8 cellular contexts compared by ENCODE assay signal in the genomic region with DNA sequence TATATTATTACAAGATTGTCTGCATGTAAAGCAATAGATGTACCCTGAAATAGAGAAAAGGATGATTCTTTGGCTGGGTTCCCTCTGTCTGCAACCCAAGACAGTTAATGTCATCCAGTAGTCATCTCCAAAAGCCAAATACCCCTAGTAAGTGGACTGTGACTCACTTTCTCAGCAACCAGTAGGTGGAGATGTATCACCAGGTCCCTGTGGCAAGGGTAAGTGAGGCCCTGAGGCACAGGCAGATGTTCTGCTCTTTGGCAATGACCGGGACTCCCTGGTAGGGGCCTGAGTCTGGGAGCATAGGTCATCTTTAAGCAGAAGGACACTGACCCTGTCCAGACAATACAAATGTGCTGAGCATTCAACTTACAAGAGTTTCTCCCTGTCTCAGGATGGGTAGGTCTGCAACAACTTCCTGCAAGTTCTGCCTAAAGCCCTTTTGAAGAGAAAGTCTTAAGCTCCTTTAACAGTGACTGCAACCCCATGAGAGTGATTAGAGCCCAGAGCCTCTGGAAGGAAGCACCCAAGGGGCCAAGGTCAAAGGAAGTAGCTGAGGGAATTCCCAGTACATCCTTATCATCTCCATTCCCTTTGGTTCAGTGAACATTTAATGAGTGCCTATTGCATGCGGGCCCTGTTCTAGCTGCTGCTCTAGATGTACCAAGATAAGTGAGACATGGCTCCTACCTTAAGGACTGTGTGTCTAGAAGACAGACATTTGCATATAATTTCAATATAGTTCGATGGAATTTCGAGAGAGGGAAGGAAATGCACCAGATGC. TPM values are rescaled to one million over a fixed set of nuclear protein-coding genes. Genes with fewer than 3 reads are reported as not detected.
DNase-seq lines count a peak whose midpoint lies in the region; ATAC-seq and TF ChIP-seq lines count a peak whose summit lies in the region.

No MANE protein-coding gene starts in this region.

- peaks cover 4% of the 10 kb centered on the region for H3K36me3 Mint-ChIP-seq in Caco-2 (ENCODE audit: insufficient read depth, unreplicated experiment)

- H3K4me3 Mint-ChIP-seq in Caco-2 (ENCODE audit: unreplicated experiment), result no peak overlapping the region

- no peak for TF ChIP-seq POLR2A in Peyer's patch (IDR thresholded peaks at IDR 0.05)

- no peak overlapping the region for H3K27ac ChIP-seq in mesenchymal stem cell (ENCODE audit: low read length, poor library complexity, severe bottlenecking)
- H3K27ac ChIP-seq in Peyer's patch, result no peak overlapping the region

- H2BK15ac ChIP-seq in mesenchymal stem cell (ENCODE audit: low read depth, poor library complexity, severe bottlenecking), result no peak overlapping the region

- no peak overlapping the region for H2BK12ac ChIP-seq in mesenchymal stem cell (ENCODE audit: low read length in 2 of 2)

- DNase-seq in Caco-2, result peak; percentile 29 to 34
- peak; percentile 72 for DNase-seq in LHCN-M2 (ENCODE audit: low read depth)
- DNase-seq in cardiac fibroblast (ENCODE audit: low read depth in 2 of 2), result peak; percentile 53 to 73
- DNase-seq in mesenchymal stem cell, result peak; percentile 59
- DNase-seq in NCI-H1105 treated with DMSO at 0.1 percent for 48 hours (lab: John Stamatoyannopoulos, UW), result no peak
- no peak for DNase-seq in NCI-H187 treated with DMSO at 0.1 percent for 48 hours (lab: John Stamatoyannopoulos, UW)
- no peak for DNase-seq in Peyer's patch

- CTCF ChIA-PET in Caco-2 (lab: Charles Lee), result interaction anchor here (0.5 kb wide), 1 partner anchor 9 kb away, joined by 9 read pairs; no protein-coding TSS in a partner anchor

- WGBS in mesenchymal stem cell, result 82% methylated on average over 4 of the region's 4 CpGs

- no peak overlapping the region for H4K91ac ChIP-seq in mesenchymal stem cell (ENCODE audit: low read length)

- no peak overlapping the region for H2AFZ ChIP-seq in mesenchymal stem cell (ENCODE audit: low read depth, low read length)

- no peak overlapping the region for H3K27ac Mint-ChIP-seq in Caco-2 (ENCODE audit: unreplicated experiment)

- H3K9me3 ChIP-seq in Caco-2 (no peaks in the 10 kb centered on the region), mesenchymal stem cell (ENCODE audit: control insufficient read depth, low read length) (no peaks in the 10 kb centered on the region), Peyer's patch (no peaks in the 10 kb centered on the region)

- H4K8ac ChIP-seq in mesenchymal stem cell (ENCODE audit: low read length), result no peak overlapping the region

- no TSS peak for BruUV-seq in Caco-2 (replicated peaks; lab: Mats Ljungman, UMichigan)

- H3K27me3 ChIP-seq in Caco-2 (replicated peaks; ENCODE audit: control insufficient read depth, insufficient read depth, low read length), result no peaks in the 10 kb centered on the region
- no peaks in the 10 kb centered on the region for H3K27me3 ChIP-seq in mesenchymal stem cell (ENCODE audit: control insufficient read depth in 1 of 2, insufficient read depth in 1 of 2, low read length in 2 of 2)
- no peaks in the 10 kb centered on the region for H3K27me3 ChIP-seq in Peyer's patch

- H2BK5ac ChIP-seq in mesenchymal stem cell (ENCODE audit: low read depth, low read length, poor library complexity, severe bottlenecking), result no peak overlapping the region

- H3K4me1 Mint-ChIP-seq in Caco-2 (ENCODE audit: low read depth, unreplicated experiment), result peaks cover 7% of the 10 kb centered on the region

- ATAC-seq in HG03196 (IDR thresholded peaks at IDR 0.05; ENCODE audit: unreplicated experiment), result no peak

- TF ChIP-seq CTCF in Caco-2 (IDR thresholded peaks at IDR 0.05; ENCODE audit: insufficient read depth in 1 of 2, low read depth in 1 of 2, low read length in 1 of 2, severe bottlenecking in 1 of 2, unreplicated experiment in 1 of 2) (peak in 1 of 2 experiments; percentile 20), cardiac fibroblast (IDR thresholded peaks at IDR 0.05; ENCODE audit: low read depth, low read length) (peak; percentile 53), Peyer's patch (IDR thresholded peaks at IDR 0.05) (peak in 3 of 6 experiments; percentile 32 to 44 (median 34))

- no peak overlapping the region for H2AK5ac ChIP-seq in mesenchymal stem cell (ENCODE audit: low read length, severe bottlenecking)

- no peak overlapping the region for H3K4me3 ChIP-seq in Caco-2 (ENCODE audit: low read depth, low read length)
- no peak overlapping the region for H3K4me3 ChIP-seq in cardiac fibroblast (replicated peaks in 1 of 2; ENCODE audit: low read depth in 2 of 2, low read length in 2 of 2)
- no peak overlapping the region for H3K4me3 ChIP-seq in mesenchymal stem cell (ENCODE audit: insufficient read depth in 1 of 2, low read depth in 1 of 2, low read length in 2 of 2)
- no peak overlapping the region for H3K4me3 ChIP-seq in Peyer's patch

- no peak overlapping the region for H3K4me2 ChIP-seq in mesenchymal stem cell (ENCODE audit: low read length, poor library complexity, severe bottlenecking)

- H3K4ac ChIP-seq in mesenchymal stem cell (ENCODE audit: low read depth in 1 of 2, low read length in 2 of 2), result no peak overlapping the region

- H2BK120ac ChIP-seq in mesenchymal stem cell (ENCODE audit: low read depth, low read length), result no peak overlapping the region

- H3K9ac ChIP-seq in mesenchymal stem cell (ENCODE audit: low read length), result peak overlapping the region; percentile 50

- intact Hi-C loops in Caco-2 (cut with micrococcal nuclease; ENCODE audit: unreplicated experiment), result no loop called here

- H3K18ac ChIP-seq in mesenchymal stem cell (ENCODE audit: low read depth in 1 of 2, low read length in 2 of 2), result no peak overlapping the region

- peaks cover 14% of the 10 kb centered on the region for H3K79me1 ChIP-seq in mesenchymal stem cell (replicated peaks; ENCODE audit: low read length, poor library complexity, severe bottlenecking)

- POLR2A ChIA-PET in Caco-2 (lab: Charles Lee), result no interaction called here

- peaks cover 16% of the 10 kb centered on the region for H3K4me1 ChIP-seq in Caco-2
- peaks cover 3% of the 10 kb centered on the region for H3K4me1 ChIP-seq in mesenchymal stem cell (ENCODE audit: control insufficient read depth, insufficient read depth, low read depth, low read length)
- peaks cover 0 to 52% (median 0%) of the 10 kb centered on the region in 4 donors for H3K4me1 ChIP-seq in Peyer's patch

- no peaks in the 10 kb centered on the region for H3K27me3 Mint-ChIP-seq in Caco-2 (ENCODE audit: insufficient read depth, unreplicated experiment)

- H3K9me3 Mint-ChIP-seq in Caco-2 (ENCODE audit: unreplicated experiment), result no peaks in the 10 kb centered on the region

- H3K36me3 ChIP-seq in Caco-2 (ENCODE audit: control insufficient read depth, insufficient read depth, low read length), result no peaks in the 10 kb centered on the region
- peaks cover 24 to 98% of the 10 kb centered on the region in 2 experiments for H3K36me3 ChIP-seq in mesenchymal stem cell (ENCODE audit: control insufficient read depth in 1 of 2, insufficient read depth in 2 of 2, low read depth in 1 of 2, low read length in 2 of 2)
- peaks cover 0 to 97% (median 0%) of the 10 kb centered on the region in 3 donors for H3K36me3 ChIP-seq in Peyer's patch

- H3K23ac ChIP-seq in mesenchymal stem cell (ENCODE audit: low read length in 2 of 2), result no peak overlapping the region

- no peak overlapping the region for H3K14ac ChIP-seq in mesenchymal stem cell (ENCODE audit: low read length in 2 of 2)

RNA-seq across cellular contexts. Expression of gene PMP22, which starts 31.9 kb away (rescaled TPM):
- 7.3 and 9.1 TPM in 2 replicates for total RNA-seq in Caco-2 (2022)
- 23.6 and 26.4 TPM in 2 replicates for total RNA-seq in LHCN-M2 (2014; rRNA removed)
- 29.3 TPM for polyA plus RNA-seq in LHCN-M2 (2012)
- 74.0 TPM for polyA plus RNA-seq in mesenchymal stem cell (2013, experiment 1 of 2)
- polyA plus RNA-seq in mesenchymal stem cell (2013, experiment 2 of 2), result 79.1 TPM
- total RNA-seq in Peyer's patch, result 100 to 1,000 TPM in 3 of 4 donors, 10 to 100 TPM in 1; 37.1 to 474 (median 298) TPM

Comparison
In these comparisons a context has a peak if more than half of its experiments do, and no peak if none do; other contexts are left out.
1. DNase-seq: peak in Caco-2 (2 of 2), LHCN-M2 (single experiment), cardiac fibroblast (2 of 2) and mesenchymal stem cell (single experiment); none in NCI-H1105 treated with DMSO at 0.1 percent for 48 hours (single experiment), NCI-H187 treated with DMSO at 0.1 percent for 48 hours (single experiment) and Peyer's patch (0 of 3).